ENCODE assay signal across 19 cellular contexts in the genomic region with DNA sequence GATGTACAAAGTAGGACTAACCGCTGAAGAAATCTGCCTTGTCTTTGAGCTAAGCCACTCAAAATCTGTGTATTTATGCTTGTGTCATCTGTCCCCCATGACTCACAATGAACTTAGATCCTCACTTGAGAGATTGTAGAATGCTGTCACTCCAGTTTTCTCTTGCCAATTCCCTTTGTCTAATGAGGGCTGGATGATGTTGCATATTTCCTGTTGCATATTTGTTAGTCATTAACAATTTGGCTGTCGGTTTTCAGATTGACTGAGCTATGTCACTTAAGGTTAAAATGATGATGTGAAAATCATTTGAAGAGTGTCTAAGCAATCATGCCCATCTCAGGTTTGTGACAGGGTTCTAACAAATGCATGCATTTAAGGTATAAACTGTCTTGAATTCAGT.
DNase-seq lines count a peak whose midpoint lies in the region; ATAC-seq and TF ChIP-seq lines count a peak whose summit lies in the region.
"Had no signal": no experiment of that assay in that cellular context is flagged by ENCODE, and none has a peak within 500 bp of the region (broad histone marks: within the 10 kb centered on the region; RNA-seq: fewer than 3 reads in every experiment).

No MANE protein-coding gene starts in this region.

- no peaks in the 10 kb centered on the region for H3K27me3 ChIP-seq in PC-3 (ENCODE audit: low read length)
- no peaks in the 10 kb centered on the region for H3K27me3 ChIP-seq in uterus
- H3K27me3 ChIP-seq: gastrocnemius medialis had no signal

- intact Hi-C loops in PC-3 (cut with micrococcal nuclease): no loop called here
- intact Hi-C loops in uterus (cut with DNase I; ENCODE audit: low total_unique reads): no loop called here

- H3K4me1 Mint-ChIP-seq in activated naive CD4-positive, alpha-beta T cell treated with anti-CD3 and anti-CD28 coated beads, Interleukin-2, amount 10 ng/mL, durations not matched to agents 7 days and 5 days: no peaks in the 10 kb centered on the region
- H3K4me1 Mint-ChIP-seq in progenitor cell of endocrine pancreas (ENCODE audit: low read depth): no peaks in the 10 kb centered on the region
- H3K4me1 Mint-ChIP-seq: activated naive CD8-positive, alpha-beta T cell treated with anti-CD3 and anti-CD28 coated beads, Interleukin-2, amount 50 U/mL, for 24 hours; CD8-positive, alpha-beta memory T cell; nephron progenitor cell; stimulated activated naive CD8-positive, alpha-beta T cell treated with anti-CD3 and anti-CD28 coated beads, Interleukin-15, amount 100 ng/mL, for 72 hours had no signal

- peaks cover 23% of the 10 kb centered on the region for H3K9me3 Mint-ChIP-seq in activated naive CD4-positive, alpha-beta T cell treated with anti-CD3 and anti-CD28 coated beads, Interleukin-2, amount 10 ng/mL, durations not matched to agents 7 days and 5 days
- H3K9me3 Mint-ChIP-seq in progenitor cell of endocrine pancreas (ENCODE audit: low read depth): peaks cover 4% of the 10 kb centered on the region
- H3K9me3 Mint-ChIP-seq: dendritic cell treated with granulocyte-macrophage colony-stimulating factor and Interleukin-4, amounts not matched to agents 40 ng/mL and 50 ng/mL, for 4 days; nephron progenitor cell; type B pancreatic cell had no signal

- no peak overlapping the region for H3K27ac Mint-ChIP-seq in activated naive CD4-positive, alpha-beta T cell treated with anti-CD3 and anti-CD28 coated beads, Interleukin-2, amount 10 ng/mL, durations not matched to agents 7 days and 5 days
- no peak overlapping the region for H3K27ac Mint-ChIP-seq in progenitor cell of endocrine pancreas
- H3K27ac Mint-ChIP-seq: activated naive CD8-positive, alpha-beta T cell treated with anti-CD3 and anti-CD28 coated beads, Interleukin-2, amount 50 U/mL, for 24 hours; CD8-positive, alpha-beta memory T cell; dendritic cell treated with granulocyte-macrophage colony-stimulating factor and Interleukin-4, amounts not matched to agents 40 ng/mL and 50 ng/mL, for 4 days; nephron progenitor cell; stimulated activated naive CD8-positive, alpha-beta T cell treated with anti-CD3 and anti-CD28 coated beads, Interleukin-15, amount 100 ng/mL, for 72 hours; type B pancreatic cell had no signal

- no peaks in the 10 kb centered on the region for H3K9me3 ChIP-seq in PC-3 (ENCODE audit: low read length)
- no peaks in the 10 kb centered on the region for H3K9me3 ChIP-seq in uterus
- H3K9me3 ChIP-seq: gastrocnemius medialis, prostate gland had no signal

- peak; percentile 72 for ATAC-seq in PC-3
- ATAC-seq: activated naive CD8-positive, alpha-beta T cell treated with anti-CD3 and anti-CD28 coated beads, Interleukin-2, amount 50 U/mL, for 24 hours; gastrocnemius medialis; left cardiac atrium; stimulated activated naive CD8-positive, alpha-beta T cell treated with anti-CD3 and anti-CD28 coated beads, Interleukin-15, amount 100 ng/mL, for 72 hours had no signal

- H3K79me2 ChIP-seq in PC-3 (ENCODE audit: low read length): no peaks in the 10 kb centered on the region

- no peaks in the 10 kb centered on the region for H4K20me1 ChIP-seq in PC-3 (ENCODE audit: low read length)

- no peak overlapping the region for H3K9ac ChIP-seq in PC-3 (ENCODE audit: low read length)

- peaks cover 31% of the 10 kb centered on the region for H3K4me1 ChIP-seq in PC-3 (ENCODE audit: insufficient read depth, low read length)
- no peaks in the 10 kb centered on the region for H3K4me1 ChIP-seq in uterus
- H3K4me1 ChIP-seq: gastrocnemius medialis, prostate gland had no signal

- TF ChIP-seq CTCF in PC-3 (conservative IDR thresholded peaks at IDR 0.05; ENCODE audit: low read depth, low read length): no peak
- no peak for TF ChIP-seq CTCF in progenitor cell of endocrine pancreas (IDR thresholded peaks at IDR 0.05; ENCODE audit: unreplicated experiment)
- TF ChIP-seq CTCF in uterus (IDR thresholded peaks at IDR 0.05): no peak

- peak; percentile 7 for DNase-seq in SIG-M5 treated with dmso at 0.1 percent for 504 hours (lab: John Stamatoyannopoulos, UW; ENCODE audit: unreplicated experiment)
- no peak for DNase-seq in SIG-M5 (lab: John Stamatoyannopoulos, UW)
- DNase-seq in PC-3: peak; percentile 93
- peak; percentile 3 for DNase-seq in foreskin melanocyte
- DNase-seq in activated naive CD4-positive, alpha-beta T cell treated with anti-CD3 and anti-CD28 coated beads, Interleukin-2, amount 10 ng/mL, durations not matched to agents 7 days and 5 days: no peak
- DNase-seq in progenitor cell of endocrine pancreas (ENCODE audit: low spot score, unreplicated experiment): no peak
- no peak for DNase-seq in mesenteric fat pad (ENCODE audit: low spot score)
- DNase-seq in uterus: no peak
- DNase-seq: activated CD4-positive, alpha-beta T cell treated with anti-CD3 and anti-CD28 coated beads for 48 hours; activated naive CD8-positive, alpha-beta T cell treated with anti-CD3 and anti-CD28 coated beads, Interleukin-2, amount 50 U/mL, for 24 hours; CD8-positive, alpha-beta memory T cell; DND-41; gastrocnemius medialis; left cardiac atrium; nephron progenitor cell; stimulated activated naive CD8-positive, alpha-beta T cell treated with anti-CD3 and anti-CD28 coated beads, Interleukin-15, amount 100 ng/mL, for 72 hours had no signal

- POLR2A ChIA-PET in PC-3 (lab: Charles Lee; ENCODE audit: unreplicated experiment): interaction anchor here (0.6 kb wide), 1 partner anchor 504 kb away, joined by 3 read pairs; no protein-coding TSS in a partner anchor

- no peaks in the 10 kb centered on the region for H3K27me3 Mint-ChIP-seq in activated naive CD4-positive, alpha-beta T cell treated with anti-CD3 and anti-CD28 coated beads, Interleukin-2, amount 10 ng/mL, durations not matched to agents 7 days and 5 days
- no peaks in the 10 kb centered on the region for H3K27me3 Mint-ChIP-seq in progenitor cell of endocrine pancreas
- H3K27me3 Mint-ChIP-seq: activated naive CD8-positive, alpha-beta T cell treated with anti-CD3 and anti-CD28 coated beads, Interleukin-2, amount 50 U/mL, for 24 hours; CD8-positive, alpha-beta memory T cell; dendritic cell treated with granulocyte-macrophage colony-stimulating factor and Interleukin-4, amounts not matched to agents 40 ng/mL and 50 ng/mL, for 4 days; stimulated activated naive CD8-positive, alpha-beta T cell treated with anti-CD3 and anti-CD28 coated beads, Interleukin-15, amount 100 ng/mL, for 72 hours; type B pancreatic cell had no signal

- H3K36me3 ChIP-seq in PC-3 (ENCODE audit: low read depth, low read length) (no peaks in the 10 kb centered on the region), uterus (no peaks in the 10 kb centered on the region)
- H3K36me3 ChIP-seq: gastrocnemius medialis, prostate gland had no signal

- no peak overlapping the region for H3K4me3 ChIP-seq in PC-3 (ENCODE audit: low read length)
- H3K4me3 ChIP-seq in uterus: no peak overlapping the region
- H3K4me3 ChIP-seq: gastrocnemius medialis, prostate gland had no signal

- peak overlapping the region; percentile 78 for H3K27ac ChIP-seq in PC-3 (ENCODE audit: low read length)
- H3K27ac ChIP-seq in uterus: no peak overlapping the region
- H3K27ac ChIP-seq: gastrocnemius medialis, prostate gland had no signal

- no peak overlapping the region for H2AFZ ChIP-seq in PC-3 (ENCODE audit: low read length)

- H3K9me2 ChIP-seq in PC-3 (replicated peaks; ENCODE audit: low read length): no peaks in the 10 kb centered on the region

- no peaks in the 10 kb centered on the region for H3K36me3 Mint-ChIP-seq in activated naive CD4-positive, alpha-beta T cell treated with anti-CD3 and anti-CD28 coated beads, Interleukin-2, amount 10 ng/mL, durations not matched to agents 7 days and 5 days
- no peaks in the 10 kb centered on the region for H3K36me3 Mint-ChIP-seq in progenitor cell of endocrine pancreas (ENCODE audit: insufficient read depth)
- H3K36me3 Mint-ChIP-seq: CD8-positive, alpha-beta memory T cell; type B pancreatic cell had no signal

- peak overlapping the region; percentile 67 for H3K4me2 ChIP-seq in PC-3 (ENCODE audit: low read length)

- no TSS peak for BruUV-seq in PC-3 (replicated peaks; lab: Mats Ljungman, UMichigan)

- H3K4me3 Mint-ChIP-seq in activated naive CD4-positive, alpha-beta T cell treated with anti-CD3 and anti-CD28 coated beads, Interleukin-2, amount 10 ng/mL, durations not matched to agents 7 days and 5 days: no peak overlapping the region
- no peak overlapping the region for H3K4me3 Mint-ChIP-seq in progenitor cell of endocrine pancreas (ENCODE audit: low read depth)
- H3K4me3 Mint-ChIP-seq: activated naive CD8-positive, alpha-beta T cell treated with anti-CD3 and anti-CD28 coated beads, Interleukin-2, amount 50 U/mL, for 24 hours; CD8-positive, alpha-beta memory T cell; dendritic cell treated with granulocyte-macrophage colony-stimulating factor and Interleukin-4, amounts not matched to agents 40 ng/mL and 50 ng/mL, for 4 days; nephron progenitor cell; stimulated activated naive CD8-positive, alpha-beta T cell treated with anti-CD3 and anti-CD28 coated beads, Interleukin-15, amount 100 ng/mL, for 72 hours; type B pancreatic cell had no signal

- CTCF ChIA-PET in PC-3 (lab: Charles Lee): interaction anchor here (0.5 kb wide), 1 partner anchor 342 kb away, joined by 3 read pairs; no protein-coding TSS in a partner anchor
- CTCF ChIA-PET in activated naive CD4-positive, alpha-beta T cell treated with anti-CD3 and anti-CD28 coated beads, Interleukin-2, amount 10 ng/mL, durations not matched to agents 7 days and 5 days (lab: Charles Lee): no interaction called here

- no peak for TF ChIP-seq POLR2A in uterus (IDR thresholded peaks at IDR 0.05)

- no peaks in the 10 kb centered on the region for H3F3A ChIP-seq in PC-3 (ENCODE audit: low read length, unreplicated experiment)

Comparison
In these comparisons a context has a peak if more than half of its experiments do, and no peak if none do; other contexts are left out.
1. DNase-seq: peak in SIG-M5 treated with dmso at 0.1 percent for 504 hours (single experiment), PC-3 (single experiment) and foreskin melanocyte (single experiment); none in SIG-M5 (single experiment), activated naive CD4-positive, alpha-beta T cell treated with anti-CD3 and anti-CD28 coated beads, Interleukin-2, amount 10 ng/mL, durations not matched to agents 7 days and 5 days (single experiment), progenitor cell of endocrine pancreas (single experiment), mesenteric fat pad (single experiment) and uterus (0 of 2).